In the genomic region with DNA sequence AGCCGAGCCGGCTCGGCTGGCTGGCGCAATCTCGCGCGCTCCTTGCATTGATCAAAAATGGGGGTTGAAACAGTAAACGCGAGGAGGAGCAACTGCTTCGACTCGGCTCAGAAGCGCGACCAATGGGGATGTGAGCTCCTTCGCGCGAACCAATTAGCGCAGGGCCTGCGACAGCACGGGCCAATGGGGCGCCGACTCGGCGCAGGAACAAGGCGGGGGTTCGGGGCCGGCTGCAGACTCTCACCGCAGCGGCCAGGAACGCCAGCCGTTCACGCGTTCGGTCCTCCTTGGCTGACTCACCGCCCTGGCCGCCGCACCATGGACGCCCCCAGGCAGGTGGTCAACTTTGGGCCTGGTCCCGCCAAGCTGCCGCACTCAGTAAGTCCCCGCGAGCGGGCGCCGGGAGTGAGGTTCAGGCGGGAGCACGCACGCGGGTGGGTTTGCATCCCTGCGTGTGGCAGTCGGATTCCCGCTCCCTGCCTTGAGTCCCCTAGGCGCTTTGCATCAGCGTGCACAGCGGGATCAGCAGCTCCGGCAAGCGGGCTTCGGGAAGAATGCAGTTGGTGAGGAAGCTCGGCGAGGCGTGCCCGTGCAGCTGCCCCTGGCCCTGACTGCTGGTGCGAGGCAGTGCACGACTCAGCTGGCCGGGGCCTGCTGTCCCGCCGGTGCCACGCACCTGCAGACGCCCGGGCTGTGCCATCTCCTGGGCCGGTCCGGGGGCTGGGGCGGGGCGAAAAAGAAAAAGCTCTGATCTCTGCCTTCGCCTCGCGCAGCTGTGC, we compare ENCODE assay signal across 1 cellular context.
A peak's percentile ranks its signal among the peaks of the same experiment; 100 is the strongest.
TF ChIP-seq lines count a peak whose summit lies in the region.

A gene (plus strand): TSS at position 233 of the 779 bp plus-strand sequence. CDS start 86 bp downstream, at position 319.

TF ChIP-seq in HepG2, 621 proteins besides CTCF, POLR2A, EP300 and RAD21 (continued from another document and continues in another):
- TF ChIP-seq, protein P1, sequence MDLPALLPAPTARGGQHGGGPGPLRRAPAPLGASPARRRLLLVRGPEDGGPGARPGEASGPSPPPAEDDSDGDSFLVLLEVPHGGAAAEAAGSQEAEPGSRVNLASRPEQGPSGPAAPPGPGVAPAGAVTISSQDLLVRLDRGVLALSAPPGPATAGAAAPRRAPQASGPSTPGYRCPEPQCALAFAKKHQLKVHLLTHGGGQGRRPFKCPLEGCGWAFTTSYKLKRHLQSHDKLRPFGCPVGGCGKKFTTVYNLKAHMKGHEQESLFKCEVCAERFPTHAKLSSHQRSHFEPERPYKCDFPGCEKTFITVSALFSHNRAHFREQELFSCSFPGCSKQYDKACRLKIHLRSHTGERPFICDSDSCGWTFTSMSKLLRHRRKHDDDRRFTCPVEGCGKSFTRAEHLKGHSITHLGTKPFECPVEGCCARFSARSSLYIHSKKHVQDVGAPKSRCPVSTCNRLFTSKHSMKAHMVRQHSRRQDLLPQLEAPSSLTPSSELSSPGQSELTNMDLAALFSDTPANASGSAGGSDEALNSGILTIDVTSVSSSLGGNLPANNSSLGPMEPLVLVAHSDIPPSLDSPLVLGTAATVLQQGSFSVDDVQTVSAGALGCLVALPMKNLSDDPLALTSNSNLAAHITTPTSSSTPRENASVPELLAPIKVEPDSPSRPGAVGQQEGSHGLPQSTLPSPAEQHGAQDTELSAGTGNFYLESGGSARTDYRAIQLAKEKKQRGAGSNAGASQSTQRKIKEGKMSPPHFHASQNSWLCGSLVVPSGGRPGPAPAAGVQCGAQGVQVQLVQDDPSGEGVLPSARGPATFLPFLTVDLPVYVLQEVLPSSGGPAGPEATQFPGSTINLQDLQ (CRISPR knock-in tag; IDR thresholded peaks at IDR 0.05): 0 out of 2 replicates have a peak, but pooled peaks have one; percentile 63
- TF ChIP-seq REXO4 (CRISPR knock-in tag; IDR thresholded peaks at IDR 0.05; ENCODE audit: borderline replicate concordance): no peak
- TF ChIP-seq, protein P2, sequence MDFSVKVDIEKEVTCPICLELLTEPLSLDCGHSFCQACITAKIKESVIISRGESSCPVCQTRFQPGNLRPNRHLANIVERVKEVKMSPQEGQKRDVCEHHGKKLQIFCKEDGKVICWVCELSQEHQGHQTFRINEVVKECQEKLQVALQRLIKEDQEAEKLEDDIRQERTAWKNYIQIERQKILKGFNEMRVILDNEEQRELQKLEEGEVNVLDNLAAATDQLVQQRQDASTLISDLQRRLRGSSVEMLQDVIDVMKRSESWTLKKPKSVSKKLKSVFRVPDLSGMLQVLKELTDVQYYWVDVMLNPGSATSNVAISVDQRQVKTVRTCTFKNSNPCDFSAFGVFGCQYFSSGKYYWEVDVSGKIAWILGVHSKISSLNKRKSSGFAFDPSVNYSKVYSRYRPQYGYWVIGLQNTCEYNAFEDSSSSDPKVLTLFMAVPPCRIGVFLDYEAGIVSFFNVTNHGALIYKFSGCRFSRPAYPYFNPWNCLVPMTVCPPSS (IDR thresholded peaks at IDR 0.05): no peak
- TF ChIP-seq, protein P3, sequence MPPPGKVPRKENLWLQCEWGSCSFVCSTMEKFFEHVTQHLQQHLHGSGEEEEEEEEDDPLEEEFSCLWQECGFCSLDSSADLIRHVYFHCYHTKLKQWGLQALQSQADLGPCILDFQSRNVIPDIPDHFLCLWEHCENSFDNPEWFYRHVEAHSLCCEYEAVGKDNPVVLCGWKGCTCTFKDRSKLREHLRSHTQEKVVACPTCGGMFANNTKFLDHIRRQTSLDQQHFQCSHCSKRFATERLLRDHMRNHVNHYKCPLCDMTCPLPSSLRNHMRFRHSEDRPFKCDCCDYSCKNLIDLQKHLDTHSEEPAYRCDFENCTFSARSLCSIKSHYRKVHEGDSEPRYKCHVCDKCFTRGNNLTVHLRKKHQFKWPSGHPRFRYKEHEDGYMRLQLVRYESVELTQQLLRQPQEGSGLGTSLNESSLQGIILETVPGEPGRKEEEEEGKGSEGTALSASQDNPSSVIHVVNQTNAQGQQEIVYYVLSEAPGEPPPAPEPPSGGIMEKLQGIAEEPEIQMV (CRISPR knock-in tag; IDR thresholded peaks at IDR 0.05; ENCODE audit: low read depth): peak; percentile 44; the same call in 1 of the 2 replicates
- TF ChIP-seq MYC (CRISPR knock-in tag; IDR thresholded peaks at IDR 0.05; ENCODE audit: borderline replicate concordance): peak; percentile 95
- TF ChIP-seq ZBTB7A (CRISPR knock-in tag; IDR thresholded peaks at IDR 0.05): peak; percentile 73
- TF ChIP-seq, protein P4, sequence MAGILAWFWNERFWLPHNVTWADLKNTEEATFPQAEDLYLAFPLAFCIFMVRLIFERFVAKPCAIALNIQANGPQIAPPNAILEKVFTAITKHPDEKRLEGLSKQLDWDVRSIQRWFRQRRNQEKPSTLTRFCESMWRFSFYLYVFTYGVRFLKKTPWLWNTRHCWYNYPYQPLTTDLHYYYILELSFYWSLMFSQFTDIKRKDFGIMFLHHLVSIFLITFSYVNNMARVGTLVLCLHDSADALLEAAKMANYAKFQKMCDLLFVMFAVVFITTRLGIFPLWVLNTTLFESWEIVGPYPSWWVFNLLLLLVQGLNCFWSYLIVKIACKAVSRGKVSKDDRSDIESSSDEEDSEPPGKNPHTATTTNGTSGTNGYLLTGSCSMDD (CRISPR knock-in tag; IDR thresholded peaks at IDR 0.05): no peak
- no peak for TF ChIP-seq GABPA (IDR thresholded peaks at IDR 0.05; ENCODE audit: low read depth, low read length)
- peak; percentile 20; the same call in 1 of the 2 replicates for TF ChIP-seq GABPA (CRISPR knock-in tag; IDR thresholded peaks at IDR 0.05; ENCODE audit: low read depth)
- TF ChIP-seq MATR3 (CRISPR knock-in tag; IDR thresholded peaks at IDR 0.05): no peak
- TF ChIP-seq ZBTB38 (CRISPR knock-in tag; IDR thresholded peaks at IDR 0.05): peak; percentile 47
- TF ChIP-seq ZNF17 (CRISPR knock-in tag; IDR thresholded peaks at IDR 0.05): no peak
- peak; percentile 37; the same call in 1 of the 2 replicates for TF ChIP-seq FOSL1 (CRISPR knock-in tag; IDR thresholded peaks at IDR 0.05; ENCODE audit: borderline replicate concordance)
- no peak for TF ChIP-seq ZNF776 (CRISPR knock-in tag; IDR thresholded peaks at IDR 0.05)
- no peak for TF ChIP-seq ARNT (IDR thresholded peaks at IDR 0.05)
- TF ChIP-seq, protein P5, sequence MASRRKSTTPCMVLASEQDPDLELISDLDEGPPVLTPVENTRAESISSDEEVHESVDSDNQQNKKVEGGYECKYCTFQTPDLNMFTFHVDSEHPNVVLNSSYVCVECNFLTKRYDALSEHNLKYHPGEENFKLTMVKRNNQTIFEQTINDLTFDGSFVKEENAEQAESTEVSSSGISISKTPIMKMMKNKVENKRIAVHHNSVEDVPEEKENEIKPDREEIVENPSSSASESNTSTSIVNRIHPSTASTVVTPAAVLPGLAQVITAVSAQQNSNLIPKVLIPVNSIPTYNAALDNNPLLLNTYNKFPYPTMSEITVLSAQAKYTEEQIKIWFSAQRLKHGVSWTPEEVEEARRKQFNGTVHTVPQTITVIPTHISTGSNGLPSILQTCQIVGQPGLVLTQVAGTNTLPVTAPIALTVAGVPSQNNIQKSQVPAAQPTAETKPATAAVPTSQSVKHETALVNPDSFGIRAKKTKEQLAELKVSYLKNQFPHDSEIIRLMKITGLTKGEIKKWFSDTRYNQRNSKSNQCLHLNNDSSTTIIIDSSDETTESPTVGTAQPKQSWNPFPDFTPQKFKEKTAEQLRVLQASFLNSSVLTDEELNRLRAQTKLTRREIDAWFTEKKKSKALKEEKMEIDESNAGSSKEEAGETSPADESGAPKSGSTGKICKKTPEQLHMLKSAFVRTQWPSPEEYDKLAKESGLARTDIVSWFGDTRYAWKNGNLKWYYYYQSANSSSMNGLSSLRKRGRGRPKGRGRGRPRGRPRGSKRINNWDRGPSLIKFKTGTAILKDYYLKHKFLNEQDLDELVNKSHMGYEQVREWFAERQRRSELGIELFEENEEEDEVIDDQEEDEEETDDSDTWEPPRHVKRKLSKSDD (CRISPR knock-in tag; IDR thresholded peaks at IDR 0.05; ENCODE audit: low read depth): peak; percentile 91; the same call in 1 of the 2 replicates
- TF ChIP-seq MTA3 (CRISPR knock-in tag; IDR thresholded peaks at IDR 0.05): peak; percentile 27; the same call in 1 of the 2 replicates
- no peak for TF ChIP-seq PTBP1 (IDR thresholded peaks at IDR 0.05; ENCODE audit: low read depth, low read length, poor library complexity, severe bottlenecking)
- TF ChIP-seq, protein P6, sequence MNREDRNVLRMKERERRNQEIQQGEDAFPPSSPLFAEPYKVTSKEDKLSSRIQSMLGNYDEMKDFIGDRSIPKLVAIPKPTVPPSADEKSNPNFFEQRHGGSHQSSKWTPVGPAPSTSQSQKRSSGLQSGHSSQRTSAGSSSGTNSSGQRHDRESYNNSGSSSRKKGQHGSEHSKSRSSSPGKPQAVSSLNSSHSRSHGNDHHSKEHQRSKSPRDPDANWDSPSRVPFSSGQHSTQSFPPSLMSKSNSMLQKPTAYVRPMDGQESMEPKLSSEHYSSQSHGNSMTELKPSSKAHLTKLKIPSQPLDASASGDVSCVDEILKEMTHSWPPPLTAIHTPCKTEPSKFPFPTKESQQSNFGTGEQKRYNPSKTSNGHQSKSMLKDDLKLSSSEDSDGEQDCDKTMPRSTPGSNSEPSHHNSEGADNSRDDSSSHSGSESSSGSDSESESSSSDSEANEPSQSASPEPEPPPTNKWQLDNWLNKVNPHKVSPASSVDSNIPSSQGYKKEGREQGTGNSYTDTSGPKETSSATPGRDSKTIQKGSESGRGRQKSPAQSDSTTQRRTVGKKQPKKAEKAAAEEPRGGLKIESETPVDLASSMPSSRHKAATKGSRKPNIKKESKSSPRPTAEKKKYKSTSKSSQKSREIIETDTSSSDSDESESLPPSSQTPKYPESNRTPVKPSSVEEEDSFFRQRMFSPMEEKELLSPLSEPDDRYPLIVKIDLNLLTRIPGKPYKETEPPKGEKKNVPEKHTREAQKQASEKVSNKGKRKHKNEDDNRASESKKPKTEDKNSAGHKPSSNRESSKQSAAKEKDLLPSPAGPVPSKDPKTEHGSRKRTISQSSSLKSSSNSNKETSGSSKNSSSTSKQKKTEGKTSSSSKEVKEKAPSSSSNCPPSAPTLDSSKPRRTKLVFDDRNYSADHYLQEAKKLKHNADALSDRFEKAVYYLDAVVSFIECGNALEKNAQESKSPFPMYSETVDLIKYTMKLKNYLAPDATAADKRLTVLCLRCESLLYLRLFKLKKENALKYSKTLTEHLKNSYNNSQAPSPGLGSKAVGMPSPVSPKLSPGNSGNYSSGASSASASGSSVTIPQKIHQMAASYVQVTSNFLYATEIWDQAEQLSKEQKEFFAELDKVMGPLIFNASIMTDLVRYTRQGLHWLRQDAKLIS (CRISPR knock-in tag; IDR thresholded peaks at IDR 0.05): peak; percentile 76; the same call in 1 of the 2 replicates
- TF ChIP-seq, protein P7, sequence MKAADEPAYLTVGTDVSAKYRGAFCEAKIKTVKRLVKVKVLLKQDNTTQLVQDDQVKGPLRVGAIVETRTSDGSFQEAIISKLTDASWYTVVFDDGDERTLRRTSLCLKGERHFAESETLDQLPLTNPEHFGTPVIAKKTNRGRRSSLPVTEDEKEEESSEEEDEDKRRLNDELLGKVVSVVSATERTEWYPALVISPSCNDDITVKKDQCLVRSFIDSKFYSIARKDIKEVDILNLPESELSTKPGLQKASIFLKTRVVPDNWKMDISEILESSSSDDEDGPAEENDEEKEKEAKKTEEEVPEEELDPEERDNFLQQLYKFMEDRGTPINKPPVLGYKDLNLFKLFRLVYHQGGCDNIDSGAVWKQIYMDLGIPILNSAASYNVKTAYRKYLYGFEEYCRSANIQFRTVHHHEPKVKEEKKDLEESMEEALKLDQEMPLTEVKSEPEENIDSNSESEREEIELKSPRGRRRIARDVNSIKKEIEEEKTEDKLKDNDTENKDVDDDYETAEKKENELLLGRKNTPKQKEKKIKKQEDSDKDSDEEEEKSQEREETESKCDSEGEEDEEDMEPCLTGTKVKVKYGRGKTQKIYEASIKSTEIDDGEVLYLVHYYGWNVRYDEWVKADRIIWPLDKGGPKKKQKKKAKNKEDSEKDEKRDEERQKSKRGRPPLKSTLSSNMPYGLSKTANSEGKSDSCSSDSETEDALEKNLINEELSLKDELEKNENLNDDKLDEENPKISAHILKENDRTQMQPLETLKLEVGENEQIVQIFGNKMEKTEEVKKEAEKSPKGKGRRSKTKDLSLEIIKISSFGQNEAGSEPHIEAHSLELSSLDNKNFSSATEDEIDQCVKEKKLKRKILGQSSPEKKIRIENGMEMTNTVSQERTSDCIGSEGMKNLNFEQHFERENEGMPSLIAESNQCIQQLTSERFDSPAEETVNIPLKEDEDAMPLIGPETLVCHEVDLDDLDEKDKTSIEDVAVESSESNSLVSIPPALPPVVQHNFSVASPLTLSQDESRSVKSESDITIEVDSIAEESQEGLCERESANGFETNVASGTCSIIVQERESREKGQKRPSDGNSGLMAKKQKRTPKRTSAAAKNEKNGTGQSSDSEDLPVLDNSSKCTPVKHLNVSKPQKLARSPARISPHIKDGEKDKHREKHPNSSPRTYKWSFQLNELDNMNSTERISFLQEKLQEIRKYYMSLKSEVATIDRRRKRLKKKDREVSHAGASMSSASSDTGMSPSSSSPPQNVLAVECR (CRISPR knock-in tag; IDR thresholded peaks at IDR 0.05; ENCODE audit: borderline replicate concordance): peak; percentile 89
- no peak for TF ChIP-seq TBX2 (CRISPR knock-in tag; IDR thresholded peaks at IDR 0.05; ENCODE audit: borderline replicate concordance)
- TF ChIP-seq, protein P8, sequence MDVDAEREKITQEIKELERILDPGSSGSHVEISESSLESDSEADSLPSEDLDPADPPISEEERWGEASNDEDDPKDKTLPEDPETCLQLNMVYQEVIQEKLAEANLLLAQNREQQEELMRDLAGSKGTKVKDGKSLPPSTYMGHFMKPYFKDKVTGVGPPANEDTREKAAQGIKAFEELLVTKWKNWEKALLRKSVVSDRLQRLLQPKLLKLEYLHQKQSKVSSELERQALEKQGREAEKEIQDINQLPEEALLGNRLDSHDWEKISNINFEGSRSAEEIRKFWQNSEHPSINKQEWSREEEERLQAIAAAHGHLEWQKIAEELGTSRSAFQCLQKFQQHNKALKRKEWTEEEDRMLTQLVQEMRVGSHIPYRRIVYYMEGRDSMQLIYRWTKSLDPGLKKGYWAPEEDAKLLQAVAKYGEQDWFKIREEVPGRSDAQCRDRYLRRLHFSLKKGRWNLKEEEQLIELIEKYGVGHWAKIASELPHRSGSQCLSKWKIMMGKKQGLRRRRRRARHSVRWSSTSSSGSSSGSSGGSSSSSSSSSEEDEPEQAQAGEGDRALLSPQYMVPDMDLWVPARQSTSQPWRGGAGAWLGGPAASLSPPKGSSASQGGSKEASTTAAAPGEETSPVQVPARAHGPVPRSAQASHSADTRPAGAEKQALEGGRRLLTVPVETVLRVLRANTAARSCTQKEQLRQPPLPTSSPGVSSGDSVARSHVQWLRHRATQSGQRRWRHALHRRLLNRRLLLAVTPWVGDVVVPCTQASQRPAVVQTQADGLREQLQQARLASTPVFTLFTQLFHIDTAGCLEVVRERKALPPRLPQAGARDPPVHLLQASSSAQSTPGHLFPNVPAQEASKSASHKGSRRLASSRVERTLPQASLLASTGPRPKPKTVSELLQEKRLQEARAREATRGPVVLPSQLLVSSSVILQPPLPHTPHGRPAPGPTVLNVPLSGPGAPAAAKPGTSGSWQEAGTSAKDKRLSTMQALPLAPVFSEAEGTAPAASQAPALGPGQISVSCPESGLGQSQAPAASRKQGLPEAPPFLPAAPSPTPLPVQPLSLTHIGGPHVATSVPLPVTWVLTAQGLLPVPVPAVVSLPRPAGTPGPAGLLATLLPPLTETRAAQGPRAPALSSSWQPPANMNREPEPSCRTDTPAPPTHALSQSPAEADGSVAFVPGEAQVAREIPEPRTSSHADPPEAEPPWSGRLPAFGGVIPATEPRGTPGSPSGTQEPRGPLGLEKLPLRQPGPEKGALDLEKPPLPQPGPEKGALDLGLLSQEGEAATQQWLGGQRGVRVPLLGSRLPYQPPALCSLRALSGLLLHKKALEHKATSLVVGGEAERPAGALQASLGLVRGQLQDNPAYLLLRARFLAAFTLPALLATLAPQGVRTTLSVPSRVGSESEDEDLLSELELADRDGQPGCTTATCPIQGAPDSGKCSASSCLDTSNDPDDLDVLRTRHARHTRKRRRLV (CRISPR knock-in tag; IDR thresholded peaks at IDR 0.05): no peak
- TF ChIP-seq, protein P9, sequence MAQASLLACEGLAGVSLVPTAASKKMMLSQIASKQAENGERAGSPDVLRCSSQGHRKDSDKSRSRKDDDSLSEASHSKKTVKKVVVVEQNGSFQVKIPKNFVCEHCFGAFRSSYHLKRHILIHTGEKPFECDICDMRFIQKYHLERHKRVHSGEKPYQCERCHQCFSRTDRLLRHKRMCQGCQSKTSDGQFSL (CRISPR knock-in tag; IDR thresholded peaks at IDR 0.05): no peak
- TF ChIP-seq ZNF570 (CRISPR knock-in tag; IDR thresholded peaks at IDR 0.05; ENCODE audit: borderline replicate concordance): no peak
